ENCODE assay signal across 13 cellular contexts in the genomic region with DNA sequence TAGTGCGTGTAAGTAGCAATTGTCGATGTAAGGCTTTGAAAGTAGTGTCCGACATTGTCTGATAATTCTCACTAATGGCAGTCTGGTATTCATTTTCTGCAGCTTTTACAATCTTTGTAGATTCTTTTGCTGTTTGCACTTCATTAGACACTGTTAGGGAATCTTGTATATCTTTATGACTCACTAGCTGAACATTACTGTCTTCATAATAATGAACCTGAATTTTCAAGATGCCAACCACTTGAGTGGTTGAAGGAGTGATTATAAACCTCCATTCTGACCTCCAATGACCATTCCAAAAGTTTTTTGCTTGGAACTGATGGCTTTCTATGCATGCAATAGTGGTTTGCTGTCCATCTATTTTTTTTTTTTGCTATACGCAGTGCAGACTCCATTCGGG.
DNase-seq lines count a peak whose midpoint lies in the region; TF ChIP-seq lines count a peak whose summit lies in the region.
"Had no signal": no experiment of that assay in that cellular context is flagged by ENCODE, and none has a peak within 500 bp of the region (broad histone marks: within the 10 kb centered on the region; RNA-seq: fewer than 3 reads in every experiment).

No MANE protein-coding gene starts in this region.

- WGBS in mesenchymal stem cell: 7% methylated on average over 4 of the region's 5 CpGs

- H2AK5ac ChIP-seq in mesenchymal stem cell (ENCODE audit: low read length, severe bottlenecking): no peak overlapping the region

- TF ChIP-seq POLR2A in vagina (IDR thresholded peaks at IDR 0.05): no peak

- H2BK120ac ChIP-seq in mesenchymal stem cell (ENCODE audit: low read depth, low read length): no peak overlapping the region

- no peak overlapping the region for H2AFZ ChIP-seq in mesenchymal stem cell (ENCODE audit: low read depth, low read length)

- no peak overlapping the region for H4K91ac ChIP-seq in mesenchymal stem cell (ENCODE audit: low read length)

- no peak overlapping the region for H4K8ac ChIP-seq in mesenchymal stem cell (ENCODE audit: low read length)

- H3K9me3 ChIP-seq in mesenchymal stem cell (ENCODE audit: control insufficient read depth, low read length): no peaks in the 10 kb centered on the region
- H3K9me3 ChIP-seq in vagina: no peaks in the 10 kb centered on the region
- H3K9me3 ChIP-seq: spleen, stomach had no signal

- H3K18ac ChIP-seq in mesenchymal stem cell (ENCODE audit: low read depth in 1 of 2, low read length in 2 of 2): no peak overlapping the region

- no peak overlapping the region for H3K9ac ChIP-seq in mesenchymal stem cell (ENCODE audit: low read length)

- H2BK12ac ChIP-seq in mesenchymal stem cell (ENCODE audit: low read length in 2 of 2): no peak overlapping the region

- no peak overlapping the region for H3K23ac ChIP-seq in mesenchymal stem cell (ENCODE audit: low read length in 2 of 2)

- no peak overlapping the region for H2BK15ac ChIP-seq in mesenchymal stem cell (ENCODE audit: low read depth, poor library complexity, severe bottlenecking)

- no peak overlapping the region for H3K4ac ChIP-seq in mesenchymal stem cell (ENCODE audit: low read depth in 1 of 2, low read length in 2 of 2)

- no peak overlapping the region for H3K4me3 ChIP-seq in AG09309 (ENCODE audit: control insufficient read depth, low read depth, low read length)
- no peak overlapping the region for H3K4me3 ChIP-seq in astrocyte of the spinal cord (ENCODE audit: low read depth, low read length)
- H3K4me3 ChIP-seq in mesenchymal stem cell (ENCODE audit: insufficient read depth in 1 of 2, low read depth in 1 of 2, low read length in 2 of 2): peak overlapping the region in 1 of 2 experiments; percentile 40
- H3K4me3 ChIP-seq in vagina: peak overlapping the region in 1 of 2 donors; percentile 21
- H3K4me3 ChIP-seq: spleen, stomach had no signal

- intact Hi-C loops in vagina (cut with DNase I): no loop called here

- no peaks in the 10 kb centered on the region for H3K79me1 ChIP-seq in mesenchymal stem cell (replicated peaks; ENCODE audit: low read length, poor library complexity, severe bottlenecking)

- DNase-seq in AG09309 (ENCODE audit: low read depth): peak; percentile 91
- peak; percentile 24 for DNase-seq in HT1080 (ENCODE audit: low read depth)
- peak; percentile 74 for DNase-seq in astrocyte of the spinal cord (ENCODE audit: low read depth, low spot score)
- DNase-seq in mesenchymal stem cell: peak; percentile 84
- DNase-seq in activated CD4-positive, alpha-beta T cell treated with anti-CD3 and anti-CD28 coated beads, Interleukin-2, amount 50 U/mL, for 1 hour: no peak
- no peak for DNase-seq in vagina (ENCODE audit: extremely low spot score in 2 of 2)
- no peak for DNase-seq in C1 segment of cervical spinal cord (lab: John Stamatoyannopoulos, UW)
- DNase-seq in NCI-H748 treated with DMSO at 0.1 percent for 48 hours (lab: John Stamatoyannopoulos, UW): no peak
- DNase-seq: activated naive CD4-positive, alpha-beta T cell treated with Interleukin-2 at 50 U/mL for 16 hours; effector CD8-positive, alpha-beta T cell; NCI-H1092; spleen; stomach had no signal

- no peaks in the 10 kb centered on the region for H3K27me3 ChIP-seq in mesenchymal stem cell (ENCODE audit: control insufficient read depth in 1 of 2, insufficient read depth in 1 of 2, low read length in 2 of 2)
- H3K27me3 ChIP-seq in vagina: no peaks in the 10 kb centered on the region
- H3K27me3 ChIP-seq: stomach had no signal

- H2BK5ac ChIP-seq in mesenchymal stem cell (ENCODE audit: low read depth, low read length, poor library complexity, severe bottlenecking): no peak overlapping the region

- in situ Hi-C loops in astrocyte of the spinal cord (cut with HindIII; ENCODE audit: low sequenced_read_pairs): no loop called here

- H3K36me3 ChIP-seq in mesenchymal stem cell (ENCODE audit: control insufficient read depth in 1 of 2, insufficient read depth in 2 of 2, low read depth in 1 of 2, low read length in 2 of 2): no peaks in the 10 kb centered on the region
- H3K36me3 ChIP-seq in vagina: no peaks in the 10 kb centered on the region
- H3K36me3 ChIP-seq: spleen, stomach had no signal

- no peak overlapping the region for H3K4me2 ChIP-seq in mesenchymal stem cell (ENCODE audit: low read length, poor library complexity, severe bottlenecking)

- peaks cover 19% of the 10 kb centered on the region for H3K4me1 ChIP-seq in mesenchymal stem cell (ENCODE audit: control insufficient read depth, insufficient read depth, low read depth, low read length)
- no peaks in the 10 kb centered on the region for H3K4me1 ChIP-seq in vagina
- H3K4me1 ChIP-seq: spleen, stomach had no signal

- peak overlapping the region; percentile 72 for H3K27ac ChIP-seq in mesenchymal stem cell (ENCODE audit: low read length, poor library complexity, severe bottlenecking)
- H3K27ac ChIP-seq in vagina: no peak overlapping the region
- H3K27ac ChIP-seq: spleen, stomach had no signal

- no peak overlapping the region for H3K14ac ChIP-seq in mesenchymal stem cell (ENCODE audit: low read length in 2 of 2)

- no peak for TF ChIP-seq CTCF in AG09309 (IDR thresholded peaks at IDR 0.05; ENCODE audit: control insufficient read depth, insufficient read depth, low read depth, low read length, missing control alignments)
- no peak for TF ChIP-seq CTCF in astrocyte of the spinal cord (IDR thresholded peaks at IDR 0.05; ENCODE audit: low read depth, low read length)
- TF ChIP-seq CTCF in vagina (IDR thresholded peaks at IDR 0.05): no peak

Comparison
In these comparisons a context has a peak if more than half of its experiments do, and no peak if none do; other contexts are left out.
1. DNase-seq: peak in AG09309 (single experiment), HT1080 (single experiment), astrocyte of the spinal cord (single experiment) and mesenchymal stem cell (single experiment); none in activated CD4-positive, alpha-beta T cell treated with anti-CD3 and anti-CD28 coated beads, Interleukin-2, amount 50 U/mL, for 1 hour (single experiment), vagina (0 of 2), C1 segment of cervical spinal cord (0 of 14) and NCI-H748 treated with DMSO at 0.1 percent for 48 hours (single experiment).